9 cellular contexts compared by ENCODE assay signal in the genomic region with DNA sequence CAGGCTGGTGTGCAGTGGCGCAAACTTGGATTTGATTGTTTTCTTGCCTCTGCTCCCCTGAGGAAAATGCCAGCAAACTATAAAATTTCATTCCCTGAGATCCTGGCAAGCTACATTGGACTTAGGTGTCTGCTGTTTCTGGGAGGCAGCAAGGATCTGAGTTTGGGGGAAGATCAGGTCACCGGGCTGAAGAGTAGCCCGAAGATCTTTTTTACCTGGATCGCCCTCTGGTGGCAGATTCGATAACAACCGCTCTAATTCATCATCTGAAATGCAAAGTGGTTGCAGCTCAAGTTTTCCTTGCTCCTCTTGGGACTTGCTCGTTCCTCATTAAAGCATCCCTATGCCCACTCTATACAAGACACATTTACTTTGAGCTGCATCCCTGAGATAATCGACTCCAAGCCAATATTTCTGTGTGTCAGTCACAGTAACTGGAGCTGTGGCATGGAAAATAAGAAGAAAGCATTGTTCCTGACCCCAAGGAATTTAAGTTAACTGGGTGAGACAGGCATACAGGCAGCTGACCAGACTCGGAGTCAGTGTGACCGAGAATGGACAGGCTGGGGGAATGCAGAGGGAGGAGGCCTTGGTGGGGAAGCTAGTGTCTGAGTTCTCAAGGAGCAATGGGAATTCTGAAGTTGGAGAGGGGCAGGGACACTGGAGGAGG.
DNase-seq lines count a peak whose midpoint lies in the region; ATAC-seq and TF ChIP-seq lines count a peak whose summit lies in the region.
"Had no signal": no experiment of that assay in that cellular context is flagged by ENCODE, and none has a peak within 500 bp of the region (broad histone marks: within the 10 kb centered on the region; RNA-seq: fewer than 3 reads in every experiment).

No MANE protein-coding gene starts in this region.

- peak; percentile 83 for TF ChIP-seq CTCF in choroid plexus epithelial cell (conservative IDR thresholded peaks at IDR 0.05; ENCODE audit: low read depth, low read length)
- TF ChIP-seq CTCF in lung (IDR thresholded peaks at IDR 0.05; ENCODE audit: control extremely low read depth, extremely low read depth), result peak; percentile 12

- H3K27me3 ChIP-seq in lung (ENCODE audit: control insufficient read depth, insufficient read depth), result peaks cover 3% of the 10 kb centered on the region
- H3K27me3 ChIP-seq: ovary had no signal

- H3K9me3 ChIP-seq in lung (ENCODE audit: control insufficient read depth in 2 of 2, insufficient read depth in 1 of 2, low read length in 1 of 2), result no peaks in the 10 kb centered on the region
- H3K9me3 ChIP-seq: ovary had no signal

- no peaks in the 10 kb centered on the region for H3K4me1 ChIP-seq in lung (ENCODE audit: control insufficient read depth in 2 of 2, insufficient read depth in 2 of 2, low read length in 2 of 2)

- DNase-seq in Right ventricle myocardium superior, result no peak
- no peak for DNase-seq in cardiac septum (ENCODE audit: low spot score)
- DNase-seq in NCI-H1105 treated with DMSO at 0.1 percent for 48 hours (lab: John Stamatoyannopoulos, UW), result peak; percentile 64
- DNase-seq in activated CD4-positive, alpha-beta T cell treated with anti-CD3 and anti-CD28 coated beads for 1 hour, result peak; percentile 15
- DNase-seq in choroid plexus epithelial cell (ENCODE audit: low read depth), result peak; percentile 63
- DNase-seq in lung (ENCODE audit: low spot score), result peak; percentile 41
- peak; percentile 25 for DNase-seq in stimulated activated CD8-positive, alpha-beta memory T cell treated with anti-CD3 and anti-CD28 coated beads, Interleukin-4, amount 100 ng/mL, for 24 hours (ENCODE audit: low read depth)

- WGBS in lung, 2 donors, result 17 to 20% methylated on average over 10 of the region's 10 CpGs

- ATAC-seq in Right ventricle myocardium superior (ENCODE audit: poor library complexity) (peak; percentile 51), lung (ENCODE audit: insufficient read depth, low FRiP score) (no peak), HG02623 (IDR thresholded peaks at IDR 0.05; ENCODE audit: unreplicated experiment) (no peak)

- intact Hi-C loops in Right ventricle myocardium superior (cut with DNase I), result loop anchor here (5.0 kb wide), 1 partner anchor 236 kb away; no protein-coding TSS in a partner anchor
- intact Hi-C loops in cardiac septum (cut with DNase I), result loop anchor here (5.0 to 10.0 kb wide), 2 partner anchors 241 to 324 kb away; partner anchors contain the start of gene CDS2

- no peaks in the 10 kb centered on the region for H3K36me3 ChIP-seq in lung (ENCODE audit: control insufficient read depth in 2 of 2, insufficient read depth in 2 of 2, low read length in 2 of 2)
- H3K36me3 ChIP-seq: ovary had no signal

- H3K4me3 ChIP-seq in choroid plexus epithelial cell (ENCODE audit: low read depth, low read length) (no peak overlapping the region), lung (no peak overlapping the region)
- H3K4me3 ChIP-seq: ovary had no signal

- no peak overlapping the region for H3K27ac ChIP-seq in lung (ENCODE audit: low read depth in 1 of 2, low read length in 1 of 2)
- H3K27ac ChIP-seq: ovary had no signal

Comparison
In these comparisons a context has a peak if more than half of its experiments do, and no peak if none do; other contexts are left out.
1. DNase-seq: peak in NCI-H1105 treated with DMSO at 0.1 percent for 48 hours (single experiment), activated CD4-positive, alpha-beta T cell treated with anti-CD3 and anti-CD28 coated beads for 1 hour (single experiment), choroid plexus epithelial cell (single experiment), lung (single experiment) and stimulated activated CD8-positive, alpha-beta memory T cell treated with anti-CD3 and anti-CD28 coated beads, Interleukin-4, amount 100 ng/mL, for 24 hours (single experiment); none in Right ventricle myocardium superior (single experiment) and cardiac septum (single experiment).